1 cellular context compared by ENCODE assay signal in the genomic region with DNA sequence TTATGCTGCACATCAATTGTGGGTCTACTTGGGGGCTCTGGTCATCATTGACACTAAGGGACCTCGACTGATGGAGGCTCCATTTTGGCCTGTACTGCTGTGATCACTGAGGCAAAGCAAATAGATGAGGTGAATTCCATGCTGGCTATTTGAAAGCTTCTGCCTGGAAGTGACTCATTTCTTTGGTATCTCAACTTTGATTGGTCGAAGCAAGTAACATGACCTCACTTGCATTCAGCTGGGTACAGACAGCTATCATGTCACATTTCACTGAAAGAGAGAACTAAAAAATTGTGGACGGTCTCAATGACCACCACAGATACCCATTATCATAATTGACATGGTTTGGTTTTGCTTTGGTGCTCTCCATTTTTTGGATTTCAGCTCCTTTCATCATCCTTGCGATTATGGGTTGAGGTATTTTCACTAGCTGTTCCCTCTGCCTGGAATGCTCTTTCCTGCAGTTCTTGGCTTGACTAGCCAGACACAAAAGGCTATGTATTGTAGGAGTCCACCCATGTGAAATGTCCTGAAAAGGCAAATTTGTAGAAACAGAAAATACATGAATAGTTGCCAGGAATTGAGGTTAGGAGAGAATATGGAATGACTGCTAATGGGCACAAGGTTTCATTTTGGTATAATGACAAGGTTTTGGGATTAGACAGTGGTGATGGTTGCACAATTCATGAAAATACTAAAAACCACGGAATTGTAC.
TF ChIP-seq lines count a peak whose summit lies in the region.

No MANE protein-coding gene starts in this region.

TF ChIP-seq in GM23338, 12 proteins besides CTCF, POLR2A, EP300 and RAD21 (continued from another document):
- TF ChIP-seq, protein P1, sequence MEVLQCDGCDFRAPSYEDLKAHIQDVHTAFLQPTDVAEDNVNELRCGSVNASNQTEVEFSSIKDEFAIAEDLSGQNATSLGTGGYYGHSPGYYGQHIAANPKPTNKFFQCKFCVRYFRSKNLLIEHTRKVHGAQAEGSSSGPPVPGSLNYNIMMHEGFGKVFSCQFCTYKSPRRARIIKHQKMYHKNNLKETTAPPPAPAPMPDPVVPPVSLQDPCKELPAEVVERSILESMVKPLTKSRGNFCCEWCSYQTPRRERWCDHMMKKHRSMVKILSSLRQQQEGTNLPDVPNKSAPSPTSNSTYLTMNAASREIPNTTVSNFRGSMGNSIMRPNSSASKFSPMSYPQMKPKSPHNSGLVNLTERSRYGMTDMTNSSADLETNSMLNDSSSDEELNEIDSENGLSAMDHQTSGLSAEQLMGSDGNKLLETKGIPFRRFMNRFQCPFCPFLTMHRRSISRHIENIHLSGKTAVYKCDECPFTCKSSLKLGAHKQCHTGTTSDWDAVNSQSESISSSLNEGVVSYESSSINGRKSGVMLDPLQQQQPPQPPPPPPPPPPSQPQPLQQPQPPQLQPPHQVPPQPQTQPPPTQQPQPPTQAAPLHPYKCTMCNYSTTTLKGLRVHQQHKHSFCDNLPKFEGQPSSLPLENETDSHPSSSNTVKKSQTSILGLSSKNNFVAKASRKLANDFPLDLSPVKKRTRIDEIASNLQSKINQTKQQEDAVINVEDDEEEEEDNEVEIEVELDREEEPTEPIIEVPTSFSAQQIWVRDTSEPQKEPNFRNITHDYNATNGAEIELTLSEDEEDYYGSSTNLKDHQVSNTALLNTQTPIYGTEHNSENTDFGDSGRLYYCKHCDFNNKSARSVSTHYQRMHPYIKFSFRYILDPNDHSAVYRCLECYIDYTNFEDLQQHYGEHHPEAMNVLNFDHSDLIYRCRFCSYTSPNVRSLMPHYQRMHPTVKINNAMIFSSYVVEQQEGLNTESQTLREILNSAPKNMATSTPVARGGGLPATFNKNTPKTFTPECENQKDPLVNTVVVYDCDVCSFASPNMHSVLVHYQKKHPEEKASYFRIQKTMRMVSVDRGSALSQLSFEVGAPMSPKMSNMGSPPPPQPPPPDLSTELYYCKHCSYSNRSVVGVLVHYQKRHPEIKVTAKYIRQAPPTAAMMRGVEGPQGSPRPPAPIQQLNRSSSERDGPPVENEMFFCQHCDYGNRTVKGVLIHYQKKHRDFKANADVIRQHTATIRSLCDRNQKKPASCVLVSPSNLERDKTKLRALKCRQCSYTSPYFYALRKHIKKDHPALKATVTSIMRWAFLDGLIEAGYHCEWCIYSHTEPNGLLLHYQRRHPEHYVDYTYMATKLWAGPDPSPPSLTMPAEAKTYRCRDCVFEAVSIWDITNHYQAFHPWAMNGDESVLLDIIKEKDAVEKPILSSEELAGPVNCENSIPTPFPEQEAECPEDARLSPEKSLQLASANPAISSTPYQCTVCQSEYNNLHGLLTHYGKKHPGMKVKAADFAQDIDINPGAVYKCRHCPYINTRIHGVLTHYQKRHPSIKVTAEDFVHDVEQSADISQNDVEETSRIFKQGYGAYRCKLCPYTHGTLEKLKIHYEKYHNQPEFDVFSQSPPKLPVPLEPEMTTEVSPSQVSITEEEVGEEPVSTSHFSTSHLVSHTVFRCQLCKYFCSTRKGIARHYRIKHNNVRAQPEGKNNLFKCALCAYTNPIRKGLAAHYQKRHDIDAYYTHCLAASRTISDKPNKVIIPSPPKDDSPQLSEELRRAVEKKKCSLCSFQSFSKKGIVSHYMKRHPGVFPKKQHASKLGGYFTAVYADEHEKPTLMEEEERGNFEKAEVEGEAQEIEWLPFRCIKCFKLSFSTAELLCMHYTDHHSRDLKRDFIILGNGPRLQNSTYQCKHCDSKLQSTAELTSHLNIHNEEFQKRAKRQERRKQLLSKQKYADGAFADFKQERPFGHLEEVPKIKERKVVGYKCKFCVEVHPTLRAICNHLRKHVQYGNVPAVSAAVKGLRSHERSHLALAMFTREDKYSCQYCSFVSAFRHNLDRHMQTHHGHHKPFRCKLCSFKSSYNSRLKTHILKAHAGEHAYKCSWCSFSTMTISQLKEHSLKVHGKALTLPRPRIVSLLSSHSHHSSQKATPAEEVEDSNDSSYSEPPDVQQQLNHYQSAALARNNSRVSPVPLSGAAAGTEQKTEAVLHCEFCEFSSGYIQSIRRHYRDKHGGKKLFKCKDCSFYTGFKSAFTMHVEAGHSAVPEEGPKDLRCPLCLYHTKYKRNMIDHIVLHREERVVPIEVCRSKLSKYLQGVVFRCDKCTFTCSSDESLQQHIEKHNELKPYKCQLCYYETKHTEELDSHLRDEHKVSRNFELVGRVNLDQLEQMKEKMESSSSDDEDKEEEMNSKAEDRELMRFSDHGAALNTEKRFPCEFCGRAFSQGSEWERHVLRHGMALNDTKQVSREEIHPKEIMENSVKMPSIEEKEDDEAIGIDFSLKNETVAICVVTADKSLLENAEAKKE (CRISPR knock-in tag; IDR thresholded peaks at IDR 0.05): no peak
- TF ChIP-seq NANOG (IDR thresholded peaks at IDR 0.05; ENCODE audit: borderline replicate concordance) (no peak), JUNB (IDR thresholded peaks at IDR 0.05; ENCODE audit: unreplicated experiment) (no peak), ZNF114 (CRISPR knock-in tag; IDR thresholded peaks at IDR 0.05) (no peak), STAT1 (IDR thresholded peaks at IDR 0.05; ENCODE audit: unreplicated experiment) (no peak), POLR2AphosphoS5 (IDR thresholded peaks at IDR 0.05; ENCODE audit: low read depth) (no peak), EZH2phosphoT487 (IDR thresholded peaks at IDR 0.05; ENCODE audit: unreplicated experiment) (no peak)
- TF ChIP-seq, protein P2, sequence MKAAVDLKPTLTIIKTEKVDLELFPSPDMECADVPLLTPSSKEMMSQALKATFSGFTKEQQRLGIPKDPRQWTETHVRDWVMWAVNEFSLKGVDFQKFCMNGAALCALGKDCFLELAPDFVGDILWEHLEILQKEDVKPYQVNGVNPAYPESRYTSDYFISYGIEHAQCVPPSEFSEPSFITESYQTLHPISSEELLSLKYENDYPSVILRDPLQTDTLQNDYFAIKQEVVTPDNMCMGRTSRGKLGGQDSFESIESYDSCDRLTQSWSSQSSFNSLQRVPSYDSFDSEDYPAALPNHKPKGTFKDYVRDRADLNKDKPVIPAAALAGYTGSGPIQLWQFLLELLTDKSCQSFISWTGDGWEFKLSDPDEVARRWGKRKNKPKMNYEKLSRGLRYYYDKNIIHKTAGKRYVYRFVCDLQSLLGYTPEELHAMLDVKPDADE (IDR thresholded peaks at IDR 0.05): no peak
- TF ChIP-seq, protein P3, sequence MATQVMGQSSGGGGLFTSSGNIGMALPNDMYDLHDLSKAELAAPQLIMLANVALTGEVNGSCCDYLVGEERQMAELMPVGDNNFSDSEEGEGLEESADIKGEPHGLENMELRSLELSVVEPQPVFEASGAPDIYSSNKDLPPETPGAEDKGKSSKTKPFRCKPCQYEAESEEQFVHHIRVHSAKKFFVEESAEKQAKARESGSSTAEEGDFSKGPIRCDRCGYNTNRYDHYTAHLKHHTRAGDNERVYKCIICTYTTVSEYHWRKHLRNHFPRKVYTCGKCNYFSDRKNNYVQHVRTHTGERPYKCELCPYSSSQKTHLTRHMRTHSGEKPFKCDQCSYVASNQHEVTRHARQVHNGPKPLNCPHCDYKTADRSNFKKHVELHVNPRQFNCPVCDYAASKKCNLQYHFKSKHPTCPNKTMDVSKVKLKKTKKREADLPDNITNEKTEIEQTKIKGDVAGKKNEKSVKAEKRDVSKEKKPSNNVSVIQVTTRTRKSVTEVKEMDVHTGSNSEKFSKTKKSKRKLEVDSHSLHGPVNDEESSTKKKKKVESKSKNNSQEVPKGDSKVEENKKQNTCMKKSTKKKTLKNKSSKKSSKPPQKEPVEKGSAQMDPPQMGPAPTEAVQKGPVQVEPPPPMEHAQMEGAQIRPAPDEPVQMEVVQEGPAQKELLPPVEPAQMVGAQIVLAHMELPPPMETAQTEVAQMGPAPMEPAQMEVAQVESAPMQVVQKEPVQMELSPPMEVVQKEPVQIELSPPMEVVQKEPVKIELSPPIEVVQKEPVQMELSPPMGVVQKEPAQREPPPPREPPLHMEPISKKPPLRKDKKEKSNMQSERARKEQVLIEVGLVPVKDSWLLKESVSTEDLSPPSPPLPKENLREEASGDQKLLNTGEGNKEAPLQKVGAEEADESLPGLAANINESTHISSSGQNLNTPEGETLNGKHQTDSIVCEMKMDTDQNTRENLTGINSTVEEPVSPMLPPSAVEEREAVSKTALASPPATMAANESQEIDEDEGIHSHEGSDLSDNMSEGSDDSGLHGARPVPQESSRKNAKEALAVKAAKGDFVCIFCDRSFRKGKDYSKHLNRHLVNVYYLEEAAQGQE (IDR thresholded peaks at IDR 0.05; ENCODE audit: unreplicated experiment): no peak
